Comparison of ENCODE assay signal across 9 cellular contexts in the genomic region with DNA sequence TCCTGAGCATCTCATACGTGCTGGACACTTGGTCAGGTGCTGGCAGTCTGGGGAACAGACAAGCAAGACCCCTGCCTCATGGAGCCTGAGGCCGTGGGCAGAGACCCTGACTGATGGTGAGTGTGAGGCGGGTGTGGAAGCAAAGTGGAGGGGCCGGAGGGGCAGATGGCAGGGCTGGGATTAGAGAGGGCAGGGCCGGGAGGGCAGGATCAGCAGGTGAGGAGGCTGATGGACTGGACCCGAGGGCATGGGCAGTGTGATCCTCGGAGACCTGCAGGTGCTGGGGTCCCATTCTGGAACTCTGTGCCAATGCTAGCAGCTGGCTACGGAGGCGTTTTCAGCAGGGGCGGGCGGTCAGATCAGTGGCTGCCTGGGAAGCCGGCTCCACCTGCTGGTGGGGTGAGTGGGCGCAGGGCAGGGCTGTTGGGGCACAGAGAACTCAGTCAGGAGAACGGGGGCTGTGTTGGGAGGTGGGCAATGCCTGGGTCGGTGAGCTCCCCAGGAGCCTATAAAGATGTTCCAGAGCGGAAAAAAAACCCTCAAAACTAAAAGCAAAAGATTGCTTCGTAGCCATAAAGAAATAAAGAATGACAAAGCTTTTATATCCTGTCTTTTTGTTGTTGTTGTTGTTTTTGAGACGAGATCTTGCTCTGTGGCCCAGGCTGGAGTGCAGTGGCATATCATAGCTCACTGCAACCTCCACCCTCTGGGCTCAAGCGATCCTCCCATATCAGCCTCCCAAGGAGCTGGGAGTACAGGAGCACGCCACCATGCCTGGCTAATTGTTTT. TPM values are rescaled to one million over a fixed set of nuclear protein-coding genes. Genes with fewer than 3 reads are reported as not detected.
A peak's percentile ranks its signal among the peaks of the same experiment; 100 is the strongest.
DNase-seq lines count a peak whose midpoint lies in the region; ATAC-seq, FAIRE-seq and TF ChIP-seq lines count a peak whose summit lies in the region.
"Had no signal": no experiment of that assay in that cellular context is flagged by ENCODE, and none has a peak within 500 bp of the region (broad histone marks: within the 10 kb centered on the region; RNA-seq: fewer than 3 reads in every experiment).

No MANE protein-coding gene starts in this region.

- intact Hi-C loops in activated CD4-positive, alpha-beta memory T cell treated with anti-CD3 and anti-CD28 coated beads for 36 hours (cut with micrococcal nuclease) = no loop called here
- intact Hi-C loops in HepG2 (cut with micrococcal nuclease; ENCODE audit: unreplicated experiment) = no loop called here
- intact Hi-C loops in lower leg skin (cut with DNase I; ENCODE audit: low total_unique reads) = no loop called here

- no peaks in the 10 kb centered on the region for H3K4me1 ChIP-seq in HepG2 (ENCODE audit: insufficient read depth, low read length)

- no peak for FAIRE-seq in HepG2 (lab: Jason Lieb, UNC)
- FAIRE-seq in GM19239 (lab: Jason Lieb, UNC) = no peak

- peaks cover 28% of the 10 kb centered on the region for H3K27me3 Mint-ChIP-seq in activated CD4-positive, alpha-beta memory T cell treated with anti-CD3 and anti-CD28 coated beads for 36 hours

- peaks cover 13 to 66% of the 10 kb centered on the region in 2 experiments for H3K27me3 ChIP-seq in HepG2 (ENCODE audit: control insufficient read depth in 1 of 2, insufficient read depth in 2 of 2, low read length in 2 of 2)

- BruUV-seq in HepG2 (replicated peaks; lab: Mats Ljungman, UMichigan) = no TSS peak

- no peak overlapping the region for H3K4me3 Mint-ChIP-seq in activated CD4-positive, alpha-beta memory T cell treated with anti-CD3 and anti-CD28 coated beads for 36 hours

- H3K9ac ChIP-seq in HepG2 (ENCODE audit: insufficient read depth, low read depth, low read length) = no peak overlapping the region

- H3K36me3 ChIP-seq in HepG2 (replicated peaks in 1 of 2; ENCODE audit: control insufficient read depth in 1 of 2, insufficient read depth in 2 of 2, low read length in 2 of 2) = no peaks in the 10 kb centered on the region

- TF ChIP-seq POLR2A in HepG2 (IDR thresholded peaks at IDR 0.05; ENCODE audit: insufficient read depth in 1 of 2, low read depth in 2 of 2, low read length in 2 of 2) (no peak), lower leg skin (IDR thresholded peaks at IDR 0.05) (no peak)

- peak; percentile 87 for TF ChIP-seq RAD21 in Ishikawa (IDR thresholded peaks at IDR 0.05; ENCODE audit: low read depth)
- peak; percentile 29; the same call in 1 of the 2 replicates for TF ChIP-seq RAD21 in HepG2 (CRISPR knock-in tag; IDR thresholded peaks at IDR 0.05)

- CTCF ChIA-PET in activated CD4-positive, alpha-beta memory T cell treated with anti-CD3 and anti-CD28 coated beads for 36 hours (lab: Charles Lee) = interaction anchor here (0.8 kb wide), 1 partner anchor 11 kb away, joined by 3 read pairs; no protein-coding TSS in a partner anchor
- CTCF ChIA-PET in HepG2 (lab: Yijun Ruan, JAX; ENCODE audit: low intra/inter-chr PET ratio, low total read pairs) = no interaction called here

- no peaks in the 10 kb centered on the region for H3K9me3 ChIP-seq in HepG2 (ENCODE audit: low read length)

- no peak overlapping the region for H3K27ac Mint-ChIP-seq in activated CD4-positive, alpha-beta memory T cell treated with anti-CD3 and anti-CD28 coated beads for 36 hours

- in situ Hi-C loops in HepG2 (cut with HindIII; ENCODE audit: extremely low pct_ligation_motif_present, low pct_unique_long_range_greater_than_20kb) = no loop called here

- peaks cover 11% of the 10 kb centered on the region for H3K4me1 Mint-ChIP-seq in activated CD4-positive, alpha-beta memory T cell treated with anti-CD3 and anti-CD28 coated beads for 36 hours (ENCODE audit: low read depth)

- POLR2A ChIA-PET in activated CD4-positive, alpha-beta memory T cell treated with anti-CD3 and anti-CD28 coated beads for 36 hours (lab: Charles Lee) = no interaction called here
- POLR2A ChIA-PET in HepG2 (lab: Yijun Ruan, JAX) = no interaction called here

- DNase-seq in D341Med (ENCODE audit: low spot score) (peak; percentile 84), HepG2 (ENCODE audit: low spot score) (no peak), lower leg skin (ENCODE audit: low spot score in 2 of 2) (no peak), putamen (ENCODE audit: low spot score) (no peak), hippocampal formation (lab: John Stamatoyannopoulos, UW) (no peak), GM19239 (ENCODE audit: insufficient read length, low spot score) (no peak)
- peak; percentile 33 for DNase-seq in activated CD4-positive, alpha-beta memory T cell treated with anti-CD3 and anti-CD28 coated beads for 36 hours

- H3K79me2 ChIP-seq in HepG2 (ENCODE audit: insufficient read depth, low read length) = no peaks in the 10 kb centered on the region

- WGBS in HepG2 (ENCODE audit: low lambda C conversion rate) = 31% methylated on average over 20 of the region's 20 CpGs
- 58 to 67% methylated on average over 20 of the region's 20 CpGs for WGBS in lower leg skin, 2 donors

- TF ChIP-seq CTCF in HepG2 (CRISPR knock-in tag; IDR thresholded peaks at IDR 0.05) (peak; percentile 73), lower leg skin (IDR thresholded peaks at IDR 0.05) (no peak)

- no peak overlapping the region for H2AFZ ChIP-seq in HepG2 (ENCODE audit: low read length)

- H3K27ac ChIP-seq in HepG2 (ENCODE audit: extremely low read length, insufficient read depth, low read length) = no peak overlapping the region

- no peak overlapping the region for H3K4me2 ChIP-seq in HepG2 (ENCODE audit: low read depth, low read length)

- no peaks in the 10 kb centered on the region for H3K36me3 Mint-ChIP-seq in activated CD4-positive, alpha-beta memory T cell treated with anti-CD3 and anti-CD28 coated beads for 36 hours

- no peaks in the 10 kb centered on the region for H4K20me1 ChIP-seq in HepG2 (ENCODE audit: insufficient read depth, low read length)

- H3K9me3 Mint-ChIP-seq in activated CD4-positive, alpha-beta memory T cell treated with anti-CD3 and anti-CD28 coated beads for 36 hours = no peaks in the 10 kb centered on the region

- no peak overlapping the region for H3K4me3 ChIP-seq in HepG2 (replicated peaks in 1 of 3; ENCODE audit: insufficient read depth in 1 of 3, low read depth in 2 of 3, low read length in 3 of 3)
- H3K4me3 ChIP-seq in lower leg skin (ENCODE audit: low read depth, poor library complexity, severe bottlenecking) = no peak overlapping the region

- TF ChIP-seq EP300 in Ishikawa (IDR thresholded peaks at IDR 0.05; ENCODE audit: borderline replicate concordance) (no peak), HepG2 (IDR thresholded peaks at IDR 0.05; ENCODE audit: low read depth in 2 of 2, low read length in 2 of 2) (no peak), HepG2 (CRISPR knock-in tag; IDR thresholded peaks at IDR 0.05; ENCODE audit: borderline replicate concordance) (no peak)

- peak; percentile 82 for ATAC-seq in HepG2

RNA-seq across cellular contexts. Expression of a gene that starts 8.9 kb away (rescaled TPM):
- total RNA-seq in activated CD4-positive, alpha-beta memory T cell treated with anti-CD3 and anti-CD28 coated beads for 36 hours = not detected
- total RNA-seq in HepG2 (2016; rRNA removed; fragmentation: Illumina TruSeq; extraction: Trizol) (0.13 TPM in 1 of 2 replicates, not detected in the other), lower leg skin (10 to 100 TPM in 1 of 4 donors, 1 to 10 TPM in 3; 5.4 to 13.0 (median 7.9) TPM)
- 0.35 TPM in 1 of 2 replicates, not detected in the other for total RNA-seq in HepG2 (2016; cell fraction: cytosol; rRNA removed; fragmentation: Illumina TruSeq; extraction: Trizol; ENCODE audit: low read depth)
- not detected in 2 replicates for total RNA-seq in HepG2 (2016; cell fraction: insoluble cytoplasmic fraction; rRNA removed; fragmentation: Illumina TruSeq; extraction: Trizol)
- not detected in 2 replicates for total RNA-seq in HepG2 (2016; cell fraction: membrane; rRNA removed; fragmentation: Illumina TruSeq; extraction: Trizol)
- total RNA-seq in HepG2 (2016; cell fraction: nucleus; rRNA removed; fragmentation: Illumina TruSeq; extraction: Trizol) = not detected in 2 replicates
- polyA plus RNA-seq in HepG2 (2011; rRNA removed) = 0.26 and 0.29 TPM in 2 replicates
- polyA plus RNA-seq in HepG2 (2011; cell fraction: cytosol; rRNA removed) = 0.13 and 0.28 TPM in 2 replicates
- 0.16 and 0.37 TPM in 2 replicates for polyA plus RNA-seq in HepG2 (2011; cell fraction: nucleus; rRNA removed)
- not detected in 2 replicates for polyA plus RNA-seq in HepG2 (2012)
- 0.35 and 0.65 TPM in 2 replicates for polyA plus RNA-seq in HepG2 (2016; cell fraction: cytosol; fragmentation: Illumina TruSeq; extraction: Trizol; ENCODE audit: low read depth)
- polyA plus RNA-seq in HepG2 (2016; cell fraction: insoluble cytoplasmic fraction; fragmentation: Illumina TruSeq; extraction: Trizol; ENCODE audit: low read depth) = not detected in 2 replicates
- polyA plus RNA-seq in HepG2 (2016; cell fraction: membrane; fragmentation: Illumina TruSeq; extraction: Trizol; ENCODE audit: low read depth) = 0.33 TPM in 1 of 2 replicates, not detected in the other
- not detected in 2 replicates for polyA plus RNA-seq in HepG2 (2016; cell fraction: nucleus; fragmentation: Illumina TruSeq; extraction: Trizol; ENCODE audit: insufficient read depth, low read depth)
- 0.44 and 7.8 TPM in 2 replicates for polyA minus RNA-seq in HepG2 (2011; rRNA and poly(A)+ RNA removed; ENCODE audit: low replicate concordance)
- polyA minus RNA-seq in HepG2 (2011; cell fraction: cytosol; rRNA and poly(A)+ RNA removed) = not detected in 2 replicates
- not detected in 2 replicates for polyA minus RNA-seq in HepG2 (2011; cell fraction: nucleus; rRNA and poly(A)+ RNA removed)
- total RNA-seq: LHCN-M2 had no signal

RNA-seq across cellular contexts. Expression of a gene that starts 39.5 kb away (rescaled TPM):
- total RNA-seq in activated CD4-positive, alpha-beta memory T cell treated with anti-CD3 and anti-CD28 coated beads for 36 hours = 10 to 100 TPM; 27.5 to 27.9 TPM
- total RNA-seq in HepG2 (2016; rRNA removed; fragmentation: Illumina TruSeq; extraction: Trizol) = 47.6 and 55.0 TPM in 2 replicates
- 56.6 and 69.3 TPM in 2 replicates for total RNA-seq in HepG2 (2016; cell fraction: cytosol; rRNA removed; fragmentation: Illumina TruSeq; extraction: Trizol; ENCODE audit: low read depth)
- 42.9 and 52.9 TPM in 2 replicates for total RNA-seq in HepG2 (2016; cell fraction: insoluble cytoplasmic fraction; rRNA removed; fragmentation: Illumina TruSeq; extraction: Trizol)
- total RNA-seq in HepG2 (2016; cell fraction: membrane; rRNA removed; fragmentation: Illumina TruSeq; extraction: Trizol) = 53.7 and 67.6 TPM in 2 replicates
- 34.0 and 36.1 TPM in 2 replicates for total RNA-seq in HepG2 (2016; cell fraction: nucleus; rRNA removed; fragmentation: Illumina TruSeq; extraction: Trizol)
- polyA plus RNA-seq in HepG2 (2011; rRNA removed) = 71.6 and 76.0 TPM in 2 replicates
- 60.8 and 68.0 TPM in 2 replicates for polyA plus RNA-seq in HepG2 (2011; cell fraction: cytosol; rRNA removed)
- polyA plus RNA-seq in HepG2 (2011; cell fraction: nucleus; rRNA removed) = 45.9 and 50.4 TPM in 2 replicates
- 29.9 and 30.5 TPM in 2 replicates for polyA plus RNA-seq in HepG2 (2012)
- 65.3 and 83.6 TPM in 2 replicates for polyA plus RNA-seq in HepG2 (2016; cell fraction: cytosol; fragmentation: Illumina TruSeq; extraction: Trizol; ENCODE audit: low read depth)
- 58.1 and 66.0 TPM in 2 replicates for polyA plus RNA-seq in HepG2 (2016; cell fraction: insoluble cytoplasmic fraction; fragmentation: Illumina TruSeq; extraction: Trizol; ENCODE audit: low read depth)
- 59.1 and 73.6 TPM in 2 replicates for polyA plus RNA-seq in HepG2 (2016; cell fraction: membrane; fragmentation: Illumina TruSeq; extraction: Trizol; ENCODE audit: low read depth)
- 69.1 and 78.6 TPM in 2 replicates for polyA plus RNA-seq in HepG2 (2016; cell fraction: nucleus; fragmentation: Illumina TruSeq; extraction: Trizol; ENCODE audit: insufficient read depth, low read depth)
- 61.8 and 82.3 TPM in 2 replicates for polyA minus RNA-seq in HepG2 (2011; rRNA and poly(A)+ RNA removed; ENCODE audit: low replicate concordance)
- polyA minus RNA-seq in HepG2 (2011; cell fraction: cytosol; rRNA and poly(A)+ RNA removed) = 27.0 and 43.3 TPM in 2 replicates
- 44.0 and 45.6 TPM in 2 replicates for polyA minus RNA-seq in HepG2 (2011; cell fraction: nucleus; rRNA and poly(A)+ RNA removed)
- total RNA-seq in lower leg skin = 10 to 100 TPM; 15.5 to 27.5 (median 18.4) TPM

RNA-seq across cellular contexts. Expression of a gene that starts 39.7 kb away (rescaled TPM):
- total RNA-seq in activated CD4-positive, alpha-beta memory T cell treated with anti-CD3 and anti-CD28 coated beads for 36 hours = 100 to 1,000 TPM; 493 to 511 TPM
- total RNA-seq in HepG2 (2016; rRNA removed; fragmentation: Illumina TruSeq; extraction: Trizol) (631 and 658 TPM in 2 replicates), lower leg skin (100 to 1,000 TPM; 411 to 675 (median 548) TPM)
- total RNA-seq in HepG2 (2016; cell fraction: cytosol; rRNA removed; fragmentation: Illumina TruSeq; extraction: Trizol; ENCODE audit: low read depth) = 381 and 407 TPM in 2 replicates
- total RNA-seq in HepG2 (2016; cell fraction: insoluble cytoplasmic fraction; rRNA removed; fragmentation: Illumina TruSeq; extraction: Trizol) = 648 and 655 TPM in 2 replicates
- 496 and 528 TPM in 2 replicates for total RNA-seq in HepG2 (2016; cell fraction: membrane; rRNA removed; fragmentation: Illumina TruSeq; extraction: Trizol)
- 310 and 337 TPM in 2 replicates for total RNA-seq in HepG2 (2016; cell fraction: nucleus; rRNA removed; fragmentation: Illumina TruSeq; extraction: Trizol)
- 838 and 902 TPM in 2 replicates for polyA plus RNA-seq in HepG2 (2011; rRNA removed)
- 1,053 and 1,212 TPM in 2 replicates for polyA plus RNA-seq in HepG2 (2011; cell fraction: cytosol; rRNA removed)
- polyA plus RNA-seq in HepG2 (2011; cell fraction: nucleus; rRNA removed) = 388 and 389 TPM in 2 replicates
- polyA plus RNA-seq in HepG2 (2012) = 443 and 505 TPM in 2 replicates
- polyA plus RNA-seq in HepG2 (2016; cell fraction: cytosol; fragmentation: Illumina TruSeq; extraction: Trizol; ENCODE audit: low read depth) = 414 and 464 TPM in 2 replicates
- polyA plus RNA-seq in HepG2 (2016; cell fraction: insoluble cytoplasmic fraction; fragmentation: Illumina TruSeq; extraction: Trizol; ENCODE audit: low read depth) = 675 and 705 TPM in 2 replicates
- 456 and 498 TPM in 2 replicates for polyA plus RNA-seq in HepG2 (2016; cell fraction: membrane; fragmentation: Illumina TruSeq; extraction: Trizol; ENCODE audit: low read depth)
- polyA plus RNA-seq in HepG2 (2016; cell fraction: nucleus; fragmentation: Illumina TruSeq; extraction: Trizol; ENCODE audit: insufficient read depth, low read depth) = 604 and 614 TPM in 2 replicates
- polyA minus RNA-seq in HepG2 (2011; rRNA and poly(A)+ RNA removed; ENCODE audit: low replicate concordance) = 364 and 524 TPM in 2 replicates
- 143 and 144 TPM in 2 replicates for polyA minus RNA-seq in HepG2 (2011; cell fraction: cytosol; rRNA and poly(A)+ RNA removed)
- polyA minus RNA-seq in HepG2 (2011; cell fraction: nucleus; rRNA and poly(A)+ RNA removed) = 99.5 and 129 TPM in 2 replicates

Comparison
In these comparisons a context has a peak if more than half of its experiments do, and no peak if none do; other contexts are left out.
1. DNase-seq: peak in D341Med (single experiment) and activated CD4-positive, alpha-beta memory T cell treated with anti-CD3 and anti-CD28 coated beads for 36 hours (single experiment); none in HepG2 (single experiment), lower leg skin (0 of 2), putamen (single experiment), hippocampal formation (0 of 2) and GM19239 (single experiment).